In the genomic region with DNA sequence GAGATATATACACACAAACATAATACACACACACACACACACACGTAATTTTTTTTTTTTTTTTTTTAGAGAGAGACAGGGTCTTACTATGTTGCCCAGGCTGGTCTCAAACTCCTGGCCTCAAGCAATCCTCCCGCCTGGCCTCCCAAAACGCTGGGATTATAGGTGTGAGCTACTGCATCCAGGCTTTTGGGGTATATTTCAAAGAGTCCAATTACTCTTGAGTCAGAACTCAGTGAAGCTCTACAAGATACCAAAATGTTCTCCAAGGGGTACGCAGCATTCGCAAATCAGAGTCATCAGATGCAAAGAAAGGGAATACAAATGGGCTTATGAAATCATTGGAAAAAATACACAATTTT, we compare ENCODE assay signal across 8 cellular contexts. TPM values are rescaled to one million over a fixed set of nuclear protein-coding genes. Genes with fewer than 3 reads are reported as not detected.
DNase-seq lines count a peak whose midpoint lies in the region; ATAC-seq and TF ChIP-seq lines count a peak whose summit lies in the region.

No MANE protein-coding gene starts in this region.

- no peaks in the 10 kb centered on the region for H3K9me3 Mint-ChIP-seq in activated B cell treated with CpG ODN at 0.5 μM for 24 hours

- no peaks in the 10 kb centered on the region for H3K27me3 Mint-ChIP-seq in activated B cell treated with CpG ODN at 0.5 μM for 24 hours

- no peak for TF ChIP-seq CTCF in A673 (conservative IDR thresholded peaks at IDR 0.05; ENCODE audit: low read depth, low read length)
- TF ChIP-seq CTCF in activated B cell treated with CpG ODN at 0.5 μM for 24 hours (IDR thresholded peaks at IDR 0.05), result no peak
- TF ChIP-seq CTCF in lower lobe of right lung (IDR thresholded peaks at IDR 0.05), result no peak

- no peaks in the 10 kb centered on the region for H3K9me3 ChIP-seq in A673 (ENCODE audit: low read depth, low read length, poor library complexity, severe bottlenecking)
- no peaks in the 10 kb centered on the region for H3K9me3 ChIP-seq in lower lobe of right lung

- intact Hi-C loops in A673 (cut with micrococcal nuclease; ENCODE audit: unreplicated experiment), result loop anchor here (5.0 kb wide), 2 partner anchors 35 to 45 kb away; no protein-coding TSS in a partner anchor
- intact Hi-C loops in activated B cell treated with CpG ODN at 0.5 μM for 24 hours (cut with micrococcal nuclease), result loop anchor here (5.0 kb wide), 2 partner anchors 205 to 335 kb away; no protein-coding TSS in a partner anchor
- intact Hi-C loops in lower lobe of right lung (cut with DNase I), result no loop called here

- POLR2A ChIA-PET in A673 (lab: Charles Lee; ENCODE audit: low non-redundant PET) (interaction anchor here (0.6 kb wide), 1 partner anchor 11 kb away, joined by 17 read pairs; no protein-coding TSS in a partner anchor), activated B cell treated with CpG ODN at 0.5 μM for 24 hours (lab: Charles Lee) (interaction anchor here (0.6 to 4.0 kb wide), 6 partner anchors 27 to 466 kb away, joined by 3 to 30 read pairs (median 4); a partner anchor contains a TSS)

- H3K4me3 ChIP-seq in A673 (ENCODE audit: low read depth, low read length, poor library complexity, severe bottlenecking), result no peak overlapping the region
- no peak overlapping the region for H3K4me3 ChIP-seq in lower lobe of right lung

- H3K4me1 Mint-ChIP-seq in activated B cell treated with CpG ODN at 0.5 μM for 24 hours, result peaks cover 35% of the 10 kb centered on the region

- ATAC-seq in GM21717 (IDR thresholded peaks at IDR 0.05; ENCODE audit: unreplicated experiment) (peak; percentile 5), activated B cell treated with CpG ODN at 0.5 μM for 24 hours (ENCODE audit: low read depth) (peak; percentile 22), lower lobe of right lung (peak in 1 of 2 donors; percentile 7), GM21526 (IDR thresholded peaks at IDR 0.05; ENCODE audit: low FRiP score, unreplicated experiment) (no peak), GM21576 (IDR thresholded peaks at IDR 0.05; ENCODE audit: unreplicated experiment) (no peak)

- DNase-seq in A673 (ENCODE audit: low spot score) (no peak), activated B cell treated with CpG ODN at 0.5 μM for 24 hours (no peak), lower lobe of right lung (no peak), NCI-H2171 (lab: John Stamatoyannopoulos, UW) (no peak), erythroblast (lab: John Stamatoyannopoulos, UW) (no peak)

- H3K27ac ChIP-seq in A673 (ENCODE audit: low read depth, low read length, poor library complexity, severe bottlenecking) (peak overlapping the region; percentile 85), lower lobe of right lung (peak overlapping the region; percentile 71)

- no TSS peak for BruUV-seq in A673 (replicated peaks; lab: Mats Ljungman, UMichigan)

- no peaks in the 10 kb centered on the region for H3K27me3 ChIP-seq in A673 (replicated peaks; ENCODE audit: insufficient read depth, low read depth, low read length, poor library complexity)
- no peaks in the 10 kb centered on the region for H3K27me3 ChIP-seq in lower lobe of right lung (ENCODE audit: low read depth)

- no peaks in the 10 kb centered on the region for H3K36me3 Mint-ChIP-seq in activated B cell treated with CpG ODN at 0.5 μM for 24 hours (ENCODE audit: low read depth)

- H3K27ac Mint-ChIP-seq in activated B cell treated with CpG ODN at 0.5 μM for 24 hours, result peak overlapping the region; percentile 65

- H3K4me1 ChIP-seq in A673 (ENCODE audit: insufficient read depth, low read length, poor library complexity, severe bottlenecking) (peaks cover 43% of the 10 kb centered on the region), lower lobe of right lung (peaks cover 76% of the 10 kb centered on the region)

- peak overlapping the region; percentile 11 for H3K4me3 Mint-ChIP-seq in activated B cell treated with CpG ODN at 0.5 μM for 24 hours

- no peak for TF ChIP-seq POLR2A in erythroblast (IDR thresholded peaks at IDR 0.05; ENCODE audit: low read length)

- CTCF ChIA-PET in A673 (lab: Charles Lee) (interaction anchor here (0.6 kb wide), 2 partner anchors 25 to 55 kb away, joined by 4 to 5 read pairs; no protein-coding TSS in a partner anchor), activated B cell treated with CpG ODN at 0.5 μM for 24 hours (lab: Charles Lee) (interaction anchor here (1.3 to 1.5 kb wide), 2 partner anchors 53 to 54 kb away, joined by 3 to 7 read pairs; a partner anchor contains a TSS)

- H3K36me3 ChIP-seq in A673 (ENCODE audit: insufficient read depth, low read length, poor library complexity, severe bottlenecking), result no peaks in the 10 kb centered on the region
- H3K36me3 ChIP-seq in lower lobe of right lung, result no peaks in the 10 kb centered on the region

RNA-seq across cellular contexts. Expression of a gene that starts 54.0 kb away (rescaled TPM):
- total RNA-seq in A673 (2021), result 3.4 and 4.9 TPM in 2 replicates
- total RNA-seq in activated B cell treated with CpG ODN at 0.5 μM for 24 hours, result 0.83 and 1.1 TPM in 2 replicates
- total RNA-seq in lower lobe of right lung, result 12.2 TPM

Comparison
In these comparisons a context has a peak if more than half of its experiments do, and no peak if none do; other contexts are left out.
1. ATAC-seq: peak in GM21717 (single experiment) and activated B cell treated with CpG ODN at 0.5 μM for 24 hours (single experiment); none in GM21526 (single experiment) and GM21576 (single experiment).